In the genomic region with DNA sequence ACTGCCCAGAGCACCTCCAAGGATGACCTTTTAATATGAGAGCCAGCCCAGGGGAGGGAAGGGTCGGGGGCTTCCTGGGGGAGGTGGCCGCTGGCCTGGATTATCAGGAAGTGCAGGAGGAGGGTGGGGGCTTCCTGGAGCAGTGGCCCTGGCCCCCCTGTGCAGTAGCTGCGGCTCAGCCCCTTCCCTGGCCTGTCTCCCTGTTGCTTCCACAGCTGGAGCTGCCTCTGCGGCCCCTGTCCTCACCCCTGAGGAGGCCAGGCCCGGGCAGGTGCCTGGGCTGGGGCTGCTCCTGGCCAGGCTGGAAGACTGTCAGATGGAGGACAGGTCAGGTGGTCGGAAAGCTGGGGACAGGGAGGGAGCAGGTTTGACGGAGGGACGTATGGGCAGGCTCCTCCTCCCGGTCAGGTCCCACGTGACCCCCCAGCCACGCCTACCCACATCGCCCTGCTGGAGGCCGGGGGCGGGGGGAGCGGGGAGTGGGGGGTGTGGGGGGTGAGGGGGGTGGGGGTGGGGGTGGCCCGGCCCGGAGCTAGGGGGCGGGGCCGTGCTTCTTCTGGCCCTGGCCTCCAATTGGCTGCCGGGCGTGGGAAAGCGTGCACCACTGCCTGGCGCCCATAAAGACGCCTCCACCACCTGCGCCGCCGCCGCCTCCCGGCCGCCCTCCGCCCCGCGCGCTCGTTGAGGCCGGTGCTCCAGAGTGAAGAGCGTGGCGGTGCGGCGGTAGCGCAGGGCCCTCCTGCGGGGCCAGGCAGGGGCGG, we compare ENCODE assay signal across 8 cellular contexts. TPM values are rescaled to one million over a fixed set of nuclear protein-coding genes. Genes with fewer than 3 reads are reported as not detected.
DNase-seq lines count a peak whose midpoint lies in the region; ATAC-seq, FAIRE-seq and TF ChIP-seq lines count a peak whose summit lies in the region.

No MANE protein-coding gene starts in this region.

- peak overlapping the region; percentile 80 for H3K27ac ChIP-seq in endothelial cell of umbilical vein (ENCODE audit: insufficient read depth, low read depth, low read length)

- no peaks in the 10 kb centered on the region for H3K9me1 ChIP-seq in endothelial cell of umbilical vein (replicated peaks; ENCODE audit: control insufficient read depth, extremely low read depth, insufficient read depth, low read length)

- dilution Hi-C loops in endothelial cell of umbilical vein (cut with MboI; ENCODE audit: extremely low pct_ligation_motif_present, low sequenced_read_pairs): no loop called here

- FAIRE-seq in endothelial cell of umbilical vein (lab: Jason Lieb, UNC): peak; percentile 93

- ATAC-seq in HG03520 (IDR thresholded peaks at IDR 0.05; ENCODE audit: unreplicated experiment): peak; percentile 30

- H3K9ac ChIP-seq in endothelial cell of umbilical vein (replicated peaks; ENCODE audit: extremely low read depth, insufficient read depth, low read length): peak overlapping the region; percentile 74

- BruUV-seq in endothelial cell of umbilical vein (replicated peaks; lab: Mats Ljungman, UMichigan): no TSS peak

- peak; percentile 78 for TF ChIP-seq POLR2A in endothelial cell of umbilical vein (IDR thresholded peaks at IDR 0.05; ENCODE audit: low read depth, low read length)

- no peaks in the 10 kb centered on the region for H3K79me2 ChIP-seq in endothelial cell of umbilical vein (ENCODE audit: control insufficient read depth, insufficient read depth, low read length)

- no peaks in the 10 kb centered on the region for H4K20me1 ChIP-seq in endothelial cell of umbilical vein (replicated peaks; ENCODE audit: control insufficient read depth, extremely low read depth, insufficient read depth, low read length)

- peak overlapping the region; percentile 55 for H3K4me3 ChIP-seq in BJ (ENCODE audit: low read depth, low read length)
- peak overlapping the region; percentile 51 to 74 (median 67) for H3K4me3 ChIP-seq in endothelial cell of umbilical vein (replicated peaks in 1 of 3; ENCODE audit: insufficient read depth in 1 of 3, low read depth in 1 of 3, low read length in 3 of 3)

- H3K9me3 ChIP-seq in endothelial cell of umbilical vein (replicated peaks; ENCODE audit: control insufficient read depth, insufficient read depth, low read length): no peaks in the 10 kb centered on the region

- POLR2A ChIA-PET in BJ (lab: Charles Lee) (interaction anchor here (0.6 to 0.7 kb wide), 2 partner anchors 19 to 39 kb away, joined by 5 to 6 read pairs; a partner anchor contains a TSS), endothelial cell of umbilical vein (lab: Charles Lee) (interaction anchor here (0.6 kb wide), 1 partner anchor 19 kb away, joined by 5 read pairs; a partner anchor contains a TSS)

- peak overlapping the region; percentile 84 for H2AFZ ChIP-seq in endothelial cell of umbilical vein (ENCODE audit: low read depth, low read length)

- no peak for TF ChIP-seq CTCF in BJ (IDR thresholded peaks at IDR 0.05; ENCODE audit: insufficient read depth, low read depth, low read length)
- TF ChIP-seq CTCF in endothelial cell of umbilical vein (IDR thresholded peaks at IDR 0.05; ENCODE audit: extremely low read depth in 1 of 2, insufficient read depth in 1 of 2, low read depth in 1 of 2, low read length in 2 of 2): no peak

- intact Hi-C loops in endothelial cell of umbilical vein (cut with micrococcal nuclease): loop anchor here (1.0 to 2.0 kb wide), 5 partner anchors 20 to 351 kb away; a partner anchor contains a TSS

- no peak for DNase-seq in BJ (ENCODE audit: low read depth)
- DNase-seq in GM19240 (ENCODE audit: insufficient read length, low spot score): peak; percentile 96
- peak; percentile 81 for DNase-seq in NK-92 treated with Interleukin-12 subunit alpha and Interleukin-12 subunit beta, amount 100 ng/mL, for 24 hours (lab: John Stamatoyannopoulos, UW)
- peak; percentile 87 for DNase-seq in activated CD8-positive, alpha-beta memory T cell treated with anti-CD3 and anti-CD28 coated beads, Interleukin-2, amount 50 U/mL, for 4 hours
- DNase-seq in endothelial cell of umbilical vein (ENCODE audit: low read depth, low spot score): peak; percentile 84
- peak; percentile 61 for DNase-seq in midbrain (lab: John Stamatoyannopoulos, UW)
- DNase-seq in stimulated activated CD8-positive, alpha-beta memory T cell treated with anti-CD3 and anti-CD28 coated beads, Interleukin-4, amount 100 ng/mL, for 4 hours (ENCODE audit: low read depth in 2 of 2, low spot score in 1 of 2): peak; percentile 68 to 81

- H3K36me3 ChIP-seq in BJ (ENCODE audit: control insufficient read depth, insufficient read depth, low read length) (no peaks in the 10 kb centered on the region), endothelial cell of umbilical vein (ENCODE audit: control insufficient read depth in 2 of 2, extremely low read depth in 1 of 2, insufficient read depth in 2 of 2, low read length in 2 of 2) (no peaks in the 10 kb centered on the region)

- CTCF ChIA-PET in BJ (lab: Yijun Ruan, JAX) (interaction anchor here (0.9 to 3.8 kb wide), 4 partner anchors 11 to 351 kb away, joined by 3 to 28 read pairs (median 8); a partner anchor contains a TSS), endothelial cell of umbilical vein (lab: Charles Lee) (interaction anchor here (1.0 to 1.2 kb wide), 4 partner anchors 20 to 907 kb away, joined by 3 to 10 read pairs (median 6); a partner anchor contains a TSS)

- H3K4me1 ChIP-seq in endothelial cell of umbilical vein (ENCODE audit: control insufficient read depth, extremely low read depth, insufficient read depth, low read length): peaks cover 27% of the 10 kb centered on the region

- H3K27me3 ChIP-seq in BJ (ENCODE audit: control insufficient read depth, insufficient read depth, low read length) (no peaks in the 10 kb centered on the region), endothelial cell of umbilical vein (ENCODE audit: control insufficient read depth in 2 of 2, insufficient read depth in 2 of 2, low read length in 2 of 2) (peaks cover 0 to 1% of the 10 kb centered on the region in 2 experiments)

- H3K4me2 ChIP-seq in endothelial cell of umbilical vein (ENCODE audit: insufficient read depth, low read length): peak overlapping the region; percentile 77

TF ChIP-seq in endothelial cell of umbilical vein, 7 proteins besides CTCF, POLR2A, EP300 and RAD21 (continues in another document):
- TF ChIP-seq FOS (IDR thresholded peaks at IDR 0.05; ENCODE audit: borderline replicate concordance, insufficient read depth, low read length) (no peak), POLR2AphosphoS5 (IDR thresholded peaks at IDR 0.05; ENCODE audit: insufficient read depth, low read depth, low read length) (peak; percentile 72), EZH2 (IDR thresholded peaks at IDR 0.05; ENCODE audit: borderline replicate concordance, low read depth, low read length, severe bottlenecking) (no peak)
- TF ChIP-seq, protein P1, sequence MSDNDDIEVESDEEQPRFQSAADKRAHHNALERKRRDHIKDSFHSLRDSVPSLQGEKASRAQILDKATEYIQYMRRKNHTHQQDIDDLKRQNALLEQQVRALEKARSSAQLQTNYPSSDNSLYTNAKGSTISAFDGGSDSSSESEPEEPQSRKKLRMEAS (IDR thresholded peaks at IDR 0.05; ENCODE audit: insufficient read depth, insufficient read length): peak; percentile 79

RNA-seq across cellular contexts. Expression of a gene that starts 10.2 kb away (rescaled TPM):
- polyA plus RNA-seq in BJ (2011; rRNA removed): 11.8 and 19.3 TPM in 2 replicates
- polyA minus RNA-seq in BJ (2011; rRNA and poly(A)+ RNA removed): 10.3 and 11.1 TPM in 2 replicates
- 36.4 and 40.9 TPM in 2 replicates for total RNA-seq in endothelial cell of umbilical vein
- 49.4 and 62.5 TPM in 2 replicates for polyA plus RNA-seq in endothelial cell of umbilical vein
- 20.4 and 32.8 TPM in 2 replicates for polyA plus RNA-seq in endothelial cell of umbilical vein (2011; cell fraction: cytosol; rRNA removed)
- polyA plus RNA-seq in endothelial cell of umbilical vein (2011; cell fraction: nucleus; rRNA removed): 175 and 223 TPM in 2 replicates
- polyA plus RNA-seq in endothelial cell of umbilical vein (2012): 21.7 and 22.2 TPM in 2 replicates
- polyA minus RNA-seq in endothelial cell of umbilical vein: 15.9 and 22.0 TPM in 2 replicates
- polyA minus RNA-seq in endothelial cell of umbilical vein (2011; cell fraction: cytosol; rRNA and poly(A)+ RNA removed): not detected
- 24.5 and 44.3 TPM in 2 replicates for polyA minus RNA-seq in endothelial cell of umbilical vein (2011; cell fraction: nucleus; rRNA and poly(A)+ RNA removed)

RNA-seq across cellular contexts. Expression of a gene that starts 15.9 kb away (rescaled TPM):
- polyA plus RNA-seq in BJ (2011; rRNA removed) (not detected in 2 replicates), endothelial cell of umbilical vein (0.07 TPM in 1 of 2 replicates, not detected in the other)
- polyA minus RNA-seq in BJ (2011; rRNA and poly(A)+ RNA removed): not detected in 2 replicates
- total RNA-seq in endothelial cell of umbilical vein: not detected in 2 replicates
- 0.04 TPM in 1 of 2 replicates, not detected in the other for polyA plus RNA-seq in endothelial cell of umbilical vein (2011; cell fraction: cytosol; rRNA removed)
- 0.16 and 0.21 TPM in 2 replicates for polyA plus RNA-seq in endothelial cell of umbilical vein (2011; cell fraction: nucleus; rRNA removed)
- polyA plus RNA-seq in endothelial cell of umbilical vein (2012): not detected in 2 replicates
- not detected in 2 replicates for polyA minus RNA-seq in endothelial cell of umbilical vein
- not detected for polyA minus RNA-seq in endothelial cell of umbilical vein (2011; cell fraction: cytosol; rRNA and poly(A)+ RNA removed)
- not detected in 2 replicates for polyA minus RNA-seq in endothelial cell of umbilical vein (2011; cell fraction: nucleus; rRNA and poly(A)+ RNA removed)

RNA-seq across cellular contexts. Expression of a gene that starts 19.5 kb away (rescaled TPM):
- 13.3 and 17.1 TPM in 2 replicates for polyA plus RNA-seq in BJ (2011; rRNA removed)
- polyA minus RNA-seq in BJ (2011; rRNA and poly(A)+ RNA removed): 23.8 and 42.0 TPM in 2 replicates
- total RNA-seq in endothelial cell of umbilical vein: 34.0 and 34.7 TPM in 2 replicates
- 19.8 and 22.1 TPM in 2 replicates for polyA plus RNA-seq in endothelial cell of umbilical vein
- 10.8 and 14.2 TPM in 2 replicates for polyA plus RNA-seq in endothelial cell of umbilical vein (2011; cell fraction: cytosol; rRNA removed)
- 98.6 and 107 TPM in 2 replicates for polyA plus RNA-seq in endothelial cell of umbilical vein (2011; cell fraction: nucleus; rRNA removed)
- 12.5 and 15.3 TPM in 2 replicates for polyA plus RNA-seq in endothelial cell of umbilical vein (2012)
- polyA minus RNA-seq in endothelial cell of umbilical vein: 25.1 and 27.6 TPM in 2 replicates
- 21.4 TPM for polyA minus RNA-seq in endothelial cell of umbilical vein (2011; cell fraction: cytosol; rRNA and poly(A)+ RNA removed)
- polyA minus RNA-seq in endothelial cell of umbilical vein (2011; cell fraction: nucleus; rRNA and poly(A)+ RNA removed): 46.9 and 75.5 TPM in 2 replicates

RNA-seq across cellular contexts. Expression of a gene that starts 40.6 kb away (rescaled TPM):
- 9.8 and 16.1 TPM in 2 replicates for polyA plus RNA-seq in BJ (2011; rRNA removed)
- 8.1 and 9.2 TPM in 2 replicates for polyA minus RNA-seq in BJ (2011; rRNA and poly(A)+ RNA removed)
- total RNA-seq in endothelial cell of umbilical vein: 55.8 and 56.8 TPM in 2 replicates
- 29.6 and 39.3 TPM in 2 replicates for polyA plus RNA-seq in endothelial cell of umbilical vein
- polyA plus RNA-seq in endothelial cell of umbilical vein (2011; cell fraction: cytosol; rRNA removed): 28.5 and 33.2 TPM in 2 replicates
- polyA plus RNA-seq in endothelial cell of umbilical vein (2011; cell fraction: nucleus; rRNA removed): 32.5 and 39.1 TPM in 2 replicates
- 40.0 and 43.3 TPM in 2 replicates for polyA plus RNA-seq in endothelial cell of umbilical vein (2012)
- polyA minus RNA-seq in endothelial cell of umbilical vein: 15.0 and 18.6 TPM in 2 replicates
- polyA minus RNA-seq in endothelial cell of umbilical vein (2011; cell fraction: cytosol; rRNA and poly(A)+ RNA removed): 5.0 TPM
- polyA minus RNA-seq in endothelial cell of umbilical vein (2011; cell fraction: nucleus; rRNA and poly(A)+ RNA removed): 6.7 and 8.4 TPM in 2 replicates
